11 cellular contexts compared by ENCODE assay signal in the genomic region with DNA sequence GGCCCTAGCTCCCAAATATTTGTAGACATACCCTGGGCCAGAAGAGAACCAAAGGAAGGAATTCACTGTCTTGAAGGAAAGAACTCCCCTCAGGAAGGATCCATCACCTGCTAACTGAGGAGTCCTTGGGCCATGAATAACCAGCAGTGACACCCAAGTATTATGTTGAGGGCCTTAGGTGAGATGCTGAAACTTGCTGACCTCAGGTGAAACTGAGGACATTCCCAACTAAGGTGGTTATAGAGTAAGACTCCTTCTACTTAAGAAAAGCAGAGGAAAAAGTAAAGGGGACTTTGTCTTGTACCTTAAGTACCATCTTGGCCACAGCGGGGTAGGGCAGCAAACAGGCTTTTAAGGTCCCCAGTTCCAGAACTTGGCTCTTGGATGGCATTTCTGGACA.
"Had no signal": no experiment of that assay in that cellular context is flagged by ENCODE, and none has a peak within 500 bp of the region (broad histone marks: within the 10 kb centered on the region; RNA-seq: fewer than 3 reads in every experiment).

No MANE protein-coding gene starts in this region.

- H3K4me2 ChIP-seq: GM23338 had no signal

- H3K4me3 ChIP-seq: GM23248, GM23338, HAP-1 had no signal

- ATAC-seq: GM23338, HCT116 had no signal

- DNase-seq: GM23248, GOT3, H7, H9, HCEC 1CT, HFFc6 had no signal

- H3K36me3 ChIP-seq: HAP-1 had no signal

- H3K9me3 ChIP-seq: HAP-1 had no signal

- H3K4me1 ChIP-seq: HAP-1 had no signal

- H3K9ac ChIP-seq: GM23248 had no signal

- H3K27ac ChIP-seq: GM23248 had no signal

- FAIRE-seq: H1, H54 had no signal

- H2AFZ ChIP-seq: GM23248, GM23338 had no signal
